Comparison of ENCODE assay signal across 1 cellular context in genomic region chr1:42766723-42767509, GRCh38.
A peak's percentile ranks its signal among the peaks of the same experiment; 100 is the strongest.
TF ChIP-seq lines count a peak whose summit lies in the region.

TSS of gene C1orf50 (plus strand) at chr1:42767249. CDS start at chr1:42767312, 63 bp downstream.
TSS of gene P3H1 (minus strand) at chr1:42767028. CDS start at chr1:42766971, 57 bp downstream.

TF ChIP-seq in GM12878, 131 proteins besides CTCF, POLR2A, EP300 and RAD21 (continued from another document and continues in another):
- TF ChIP-seq BCL3 (IDR thresholded peaks at IDR 0.05; ENCODE audit: borderline replicate concordance, insufficient read depth, low read depth, low read length, poor library complexity, severe bottlenecking), result no peak
- peak; percentile 13 for TF ChIP-seq SP1 (IDR thresholded peaks at IDR 0.05; ENCODE audit: low read depth, low read length)
- no peak for TF ChIP-seq SREBF2 (IDR thresholded peaks at IDR 0.05; ENCODE audit: low read length)
- TF ChIP-seq BACH1 (IDR thresholded peaks at IDR 0.05; ENCODE audit: borderline replicate concordance), result peak; percentile 59
- no peak for TF ChIP-seq MXI1 (IDR thresholded peaks at IDR 0.05; ENCODE audit: low read depth, low read length)
- TF ChIP-seq BMI1 (IDR thresholded peaks at IDR 0.05; ENCODE audit: borderline replicate concordance), result no peak
- TF ChIP-seq HDGF (IDR thresholded peaks at IDR 0.05), result peak; percentile 96
- no peak for TF ChIP-seq MYB (IDR thresholded peaks at IDR 0.05; ENCODE audit: borderline replicate concordance, low read depth, low read length)
- TF ChIP-seq SIX5 (IDR thresholded peaks at IDR 0.05; ENCODE audit: low read depth, low read length, severe bottlenecking), result no peak
- no peak for TF ChIP-seq EZH2 (IDR thresholded peaks at IDR 0.05; ENCODE audit: borderline replicate concordance, control insufficient read depth, low read depth, low read length)
- no peak for TF ChIP-seq ZNF24 (IDR thresholded peaks at IDR 0.05)
- TF ChIP-seq TAF1 (IDR thresholded peaks at IDR 0.05; ENCODE audit: borderline replicate concordance, low read depth, low read length), result peak; percentile 71
- no peak for TF ChIP-seq EED (IDR thresholded peaks at IDR 0.05; ENCODE audit: low read depth)
- no peak for TF ChIP-seq NFYA (IDR thresholded peaks at IDR 0.05; ENCODE audit: borderline replicate concordance, low read depth, low read length)
- TF ChIP-seq CBFB (IDR thresholded peaks at IDR 0.05; ENCODE audit: low read depth), result peak; percentile 70
- TF ChIP-seq, protein P1, sequence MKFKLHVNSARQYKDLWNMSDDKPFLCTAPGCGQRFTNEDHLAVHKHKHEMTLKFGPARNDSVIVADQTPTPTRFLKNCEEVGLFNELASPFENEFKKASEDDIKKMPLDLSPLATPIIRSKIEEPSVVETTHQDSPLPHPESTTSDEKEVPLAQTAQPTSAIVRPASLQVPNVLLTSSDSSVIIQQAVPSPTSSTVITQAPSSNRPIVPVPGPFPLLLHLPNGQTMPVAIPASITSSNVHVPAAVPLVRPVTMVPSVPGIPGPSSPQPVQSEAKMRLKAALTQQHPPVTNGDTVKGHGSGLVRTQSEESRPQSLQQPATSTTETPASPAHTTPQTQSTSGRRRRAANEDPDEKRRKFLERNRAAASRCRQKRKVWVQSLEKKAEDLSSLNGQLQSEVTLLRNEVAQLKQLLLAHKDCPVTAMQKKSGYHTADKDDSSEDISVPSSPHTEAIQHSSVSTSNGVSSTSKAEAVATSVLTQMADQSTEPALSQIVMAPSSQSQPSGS (IDR thresholded peaks at IDR 0.05; ENCODE audit: low read length), result no peak
- TF ChIP-seq STAT3 (IDR thresholded peaks at IDR 0.05; ENCODE audit: low read depth, low read length), result no peak
- TF ChIP-seq, protein P2, sequence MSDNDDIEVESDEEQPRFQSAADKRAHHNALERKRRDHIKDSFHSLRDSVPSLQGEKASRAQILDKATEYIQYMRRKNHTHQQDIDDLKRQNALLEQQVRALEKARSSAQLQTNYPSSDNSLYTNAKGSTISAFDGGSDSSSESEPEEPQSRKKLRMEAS (IDR thresholded peaks at IDR 0.05; ENCODE audit: low read depth, low read length), result peak; percentile 23; the same call in 1 of the 2 replicates
- TF ChIP-seq, protein P3, sequence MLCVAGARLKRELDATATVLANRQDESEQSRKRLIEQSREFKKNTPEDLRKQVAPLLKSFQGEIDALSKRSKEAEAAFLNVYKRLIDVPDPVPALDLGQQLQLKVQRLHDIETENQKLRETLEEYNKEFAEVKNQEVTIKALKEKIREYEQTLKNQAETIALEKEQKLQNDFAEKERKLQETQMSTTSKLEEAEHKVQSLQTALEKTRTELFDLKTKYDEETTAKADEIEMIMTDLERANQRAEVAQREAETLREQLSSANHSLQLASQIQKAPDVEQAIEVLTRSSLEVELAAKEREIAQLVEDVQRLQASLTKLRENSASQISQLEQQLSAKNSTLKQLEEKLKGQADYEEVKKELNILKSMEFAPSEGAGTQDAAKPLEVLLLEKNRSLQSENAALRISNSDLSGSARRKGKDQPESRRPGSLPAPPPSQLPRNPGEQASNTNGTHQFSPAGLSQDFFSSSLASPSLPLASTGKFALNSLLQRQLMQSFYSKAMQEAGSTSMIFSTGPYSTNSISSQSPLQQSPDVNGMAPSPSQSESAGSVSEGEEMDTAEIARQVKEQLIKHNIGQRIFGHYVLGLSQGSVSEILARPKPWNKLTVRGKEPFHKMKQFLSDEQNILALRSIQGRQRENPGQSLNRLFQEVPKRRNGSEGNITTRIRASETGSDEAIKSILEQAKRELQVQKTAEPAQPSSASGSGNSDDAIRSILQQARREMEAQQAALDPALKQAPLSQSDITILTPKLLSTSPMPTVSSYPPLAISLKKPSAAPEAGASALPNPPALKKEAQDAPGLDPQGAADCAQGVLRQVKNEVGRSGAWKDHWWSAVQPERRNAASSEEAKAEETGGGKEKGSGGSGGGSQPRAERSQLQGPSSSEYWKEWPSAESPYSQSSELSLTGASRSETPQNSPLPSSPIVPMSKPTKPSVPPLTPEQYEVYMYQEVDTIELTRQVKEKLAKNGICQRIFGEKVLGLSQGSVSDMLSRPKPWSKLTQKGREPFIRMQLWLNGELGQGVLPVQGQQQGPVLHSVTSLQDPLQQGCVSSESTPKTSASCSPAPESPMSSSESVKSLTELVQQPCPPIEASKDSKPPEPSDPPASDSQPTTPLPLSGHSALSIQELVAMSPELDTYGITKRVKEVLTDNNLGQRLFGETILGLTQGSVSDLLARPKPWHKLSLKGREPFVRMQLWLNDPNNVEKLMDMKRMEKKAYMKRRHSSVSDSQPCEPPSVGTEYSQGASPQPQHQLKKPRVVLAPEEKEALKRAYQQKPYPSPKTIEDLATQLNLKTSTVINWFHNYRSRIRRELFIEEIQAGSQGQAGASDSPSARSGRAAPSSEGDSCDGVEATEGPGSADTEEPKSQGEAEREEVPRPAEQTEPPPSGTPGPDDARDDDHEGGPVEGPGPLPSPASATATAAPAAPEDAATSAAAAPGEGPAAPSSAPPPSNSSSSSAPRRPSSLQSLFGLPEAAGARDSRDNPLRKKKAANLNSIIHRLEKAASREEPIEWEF (IDR thresholded peaks at IDR 0.05; ENCODE audit: insufficient replicate concordance, low read depth, low read length), result no peak
- peak; percentile 90 for TF ChIP-seq NKRF (conservative IDR thresholded peaks at IDR 0.05)
- TF ChIP-seq REST (IDR thresholded peaks at IDR 0.05; ENCODE audit: low read depth, low read length), result no peak
- TF ChIP-seq ZBED1 (IDR thresholded peaks at IDR 0.05; ENCODE audit: borderline replicate concordance), result no peak
- no peak for TF ChIP-seq ZZZ3 (IDR thresholded peaks at IDR 0.05; ENCODE audit: control insufficient read depth, insufficient read length, low read depth)
- no peak for TF ChIP-seq ZBTB4 (CRISPR knock-in tag; IDR thresholded peaks at IDR 0.05)
- no peak; the same call in 1 of the 2 replicates for TF ChIP-seq ZNF217 (IDR thresholded peaks at IDR 0.05)
- TF ChIP-seq CHD4 (IDR thresholded peaks at IDR 0.05), result no peak
- no peak; the same call in 1 of the 2 replicates for TF ChIP-seq SIN3A (IDR thresholded peaks at IDR 0.05; ENCODE audit: low read depth, low read length)
- no peak; the same call in 1 of the 2 replicates for TF ChIP-seq STAT1 (conservative IDR thresholded peaks at IDR 0.05)
- TF ChIP-seq E2F8 (IDR thresholded peaks at IDR 0.05; ENCODE audit: low read depth, partially characterized antibody), result no peak
- TF ChIP-seq, protein P4, sequence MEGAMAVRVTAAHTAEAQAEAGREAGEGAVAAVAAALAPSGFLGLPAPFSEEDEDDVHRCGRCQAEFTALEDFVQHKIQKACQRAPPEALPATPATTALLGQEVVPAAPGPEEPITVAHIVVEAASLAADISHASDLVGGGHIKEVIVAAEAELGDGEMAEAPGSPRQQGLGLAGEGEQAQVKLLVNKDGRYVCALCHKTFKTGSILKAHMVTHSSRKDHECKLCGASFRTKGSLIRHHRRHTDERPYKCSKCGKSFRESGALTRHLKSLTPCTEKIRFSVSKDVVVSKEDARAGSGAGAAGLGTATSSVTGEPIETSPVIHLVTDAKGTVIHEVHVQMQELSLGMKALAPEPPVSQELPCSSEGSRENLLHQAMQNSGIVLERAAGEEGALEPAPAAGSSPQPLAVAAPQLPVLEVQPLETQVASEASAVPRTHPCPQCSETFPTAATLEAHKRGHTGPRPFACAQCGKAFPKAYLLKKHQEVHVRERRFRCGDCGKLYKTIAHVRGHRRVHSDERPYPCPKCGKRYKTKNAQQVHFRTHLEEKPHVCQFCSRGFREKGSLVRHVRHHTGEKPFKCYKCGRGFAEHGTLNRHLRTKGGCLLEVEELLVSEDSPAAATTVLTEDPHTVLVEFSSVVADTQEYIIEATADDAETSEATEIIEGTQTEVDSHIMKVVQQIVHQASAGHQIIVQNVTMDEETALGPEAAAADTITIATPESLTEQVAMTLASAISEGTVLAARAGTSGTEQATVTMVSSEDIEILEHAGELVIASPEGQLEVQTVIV (IDR thresholded peaks at IDR 0.05; ENCODE audit: borderline replicate concordance, partially characterized antibody), result peak; percentile 47
- TF ChIP-seq, protein P5, sequence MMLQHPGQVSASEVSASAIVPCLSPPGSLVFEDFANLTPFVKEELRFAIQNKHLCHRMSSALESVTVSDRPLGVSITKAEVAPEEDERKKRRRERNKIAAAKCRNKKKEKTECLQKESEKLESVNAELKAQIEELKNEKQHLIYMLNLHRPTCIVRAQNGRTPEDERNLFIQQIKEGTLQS (IDR thresholded peaks at IDR 0.05; ENCODE audit: borderline replicate concordance, extremely low read depth, low read depth, low read length), result no peak
- no peak for TF ChIP-seq RCOR1 (conservative IDR thresholded peaks at IDR 0.05; ENCODE audit: low read depth, low read length)
- no peak for TF ChIP-seq TBL1XR1 (IDR thresholded peaks at IDR 0.05; ENCODE audit: low read depth, low read length)
